Comparison of ENCODE assay signal across 2 cellular contexts in genomic region chr1:110606784-110607662, GRCh38.
TF ChIP-seq lines count a peak whose summit lies in the region.

No MANE protein-coding gene starts in this region.

TF ChIP-seq in SK-N-SH, 30 proteins besides CTCF, POLR2A, EP300 and RAD21:
- TF ChIP-seq TAF1 (IDR thresholded peaks at IDR 0.05; ENCODE audit: borderline replicate concordance, low read depth, low read length) (no peak), EZH2phosphoT487 (IDR thresholded peaks at IDR 0.05; ENCODE audit: borderline replicate concordance, low read depth) (peak; percentile 88; the same call in 1 of the 2 replicates)

TF ChIP-seq in H1, 55 proteins besides CTCF, POLR2A, EP300 and RAD21:
- TF ChIP-seq JUND (IDR thresholded peaks at IDR 0.05; ENCODE audit: low read length), result no peak
- peak; percentile 78 for TF ChIP-seq SUZ12 (IDR thresholded peaks at IDR 0.05; ENCODE audit: low read length)
- no peak for TF ChIP-seq TBP (IDR thresholded peaks at IDR 0.05; ENCODE audit: low read depth, low read length)
- TF ChIP-seq RNF2 (IDR thresholded peaks at IDR 0.05; ENCODE audit: borderline replicate concordance, low read depth, low read length, missing control alignments, poor library complexity, severe bottlenecking), result no peak
- peak; percentile 91 for TF ChIP-seq EZH2 (IDR thresholded peaks at IDR 0.05; ENCODE audit: low read depth, low read length, severe bottlenecking)
- TF ChIP-seq SP4 (IDR thresholded peaks at IDR 0.05; ENCODE audit: low read length), result no peak
